In the genomic region with DNA sequence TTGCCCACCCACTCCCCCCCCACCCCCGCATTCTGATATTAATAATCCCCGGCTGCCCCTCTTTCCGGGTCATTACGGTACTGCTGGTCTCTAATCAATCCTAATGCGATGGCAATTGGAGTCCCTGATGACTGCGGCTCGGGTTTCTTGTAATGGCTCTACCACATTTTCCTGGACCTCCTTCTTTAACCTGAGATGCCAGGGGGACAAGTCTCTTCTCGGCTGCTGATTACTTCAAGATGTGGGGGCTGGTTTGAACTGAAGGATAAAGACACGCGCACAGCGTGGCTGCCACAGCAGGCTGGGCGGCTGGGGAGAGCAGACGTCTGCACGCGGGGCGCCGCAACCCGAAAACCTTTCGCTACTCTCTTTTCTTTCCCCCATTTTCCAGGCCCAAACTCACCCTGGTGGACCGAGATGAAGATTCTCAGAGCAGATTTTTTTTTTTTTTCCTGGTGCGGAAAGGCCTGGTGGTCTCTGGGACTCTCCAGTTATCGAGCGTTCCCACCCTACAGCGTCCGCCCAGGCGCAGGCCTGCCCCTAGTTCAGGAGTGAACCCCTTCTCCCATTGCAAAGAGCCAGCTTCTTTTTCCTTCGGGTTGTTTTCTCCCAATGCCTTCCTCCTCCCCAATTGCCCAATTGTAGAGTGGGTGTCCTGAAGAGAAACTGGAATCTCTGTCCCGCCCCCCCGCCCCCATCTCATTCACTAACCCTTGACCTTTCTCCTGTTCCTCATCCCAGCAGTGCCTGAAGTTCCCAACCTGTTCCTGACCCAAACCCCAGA, we compare ENCODE assay signal across 1 cellular context.
TF ChIP-seq lines count a peak whose summit lies in the region.

No MANE protein-coding gene starts in this region.

TF ChIP-seq in WTC11, 78 proteins besides CTCF, POLR2A, EP300 and RAD21:
- TF ChIP-seq, protein P1, sequence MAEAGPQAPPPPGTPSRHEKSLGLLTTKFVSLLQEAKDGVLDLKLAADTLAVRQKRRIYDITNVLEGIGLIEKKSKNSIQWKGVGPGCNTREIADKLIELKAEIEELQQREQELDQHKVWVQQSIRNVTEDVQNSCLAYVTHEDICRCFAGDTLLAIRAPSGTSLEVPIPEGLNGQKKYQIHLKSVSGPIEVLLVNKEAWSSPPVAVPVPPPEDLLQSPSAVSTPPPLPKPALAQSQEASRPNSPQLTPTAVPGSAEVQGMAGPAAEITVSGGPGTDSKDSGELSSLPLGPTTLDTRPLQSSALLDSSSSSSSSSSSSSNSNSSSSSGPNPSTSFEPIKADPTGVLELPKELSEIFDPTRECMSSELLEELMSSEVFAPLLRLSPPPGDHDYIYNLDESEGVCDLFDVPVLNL (CRISPR knock-in tag; IDR thresholded peaks at IDR 0.05; ENCODE audit: borderline replicate concordance, low read depth), result no peak
